Comparison of ENCODE assay signal across 2 cellular contexts in genomic region chr6:77034161-77034560, GRCh38.
TF ChIP-seq lines count a peak whose summit lies in the region.

No MANE protein-coding gene starts in this region.

TF ChIP-seq in GM23338, 12 proteins besides CTCF, POLR2A, EP300 and RAD21:
- no peak for TF ChIP-seq REST (IDR thresholded peaks at IDR 0.05; ENCODE audit: unreplicated experiment)
- no peak for TF ChIP-seq ZNF462 (CRISPR knock-in tag; IDR thresholded peaks at IDR 0.05)
- no peak for TF ChIP-seq STAT1 (IDR thresholded peaks at IDR 0.05; ENCODE audit: unreplicated experiment)
- no peak for TF ChIP-seq EZH2phosphoT487 (IDR thresholded peaks at IDR 0.05; ENCODE audit: unreplicated experiment)
- TF ChIP-seq POLR2AphosphoS5 (IDR thresholded peaks at IDR 0.05; ENCODE audit: low read depth): no peak
- TF ChIP-seq ETS1 (IDR thresholded peaks at IDR 0.05): no peak
- TF ChIP-seq ZNF331 (CRISPR knock-in tag; IDR thresholded peaks at IDR 0.05; ENCODE audit: low read depth): no peak
- TF ChIP-seq CREB1 (CRISPR knock-in tag; IDR thresholded peaks at IDR 0.05; ENCODE audit: low read depth): no peak
- TF ChIP-seq JUNB (IDR thresholded peaks at IDR 0.05; ENCODE audit: unreplicated experiment): no peak

TF ChIP-seq in SK-N-SH, 30 proteins besides CTCF, POLR2A, EP300 and RAD21 (continued from another document):
- TF ChIP-seq RXRA (IDR thresholded peaks at IDR 0.05; ENCODE audit: borderline replicate concordance, low read depth): peak; percentile 68; the same call in 1 of the 2 replicates
- TF ChIP-seq EZH2phosphoT487 (IDR thresholded peaks at IDR 0.05; ENCODE audit: borderline replicate concordance, low read depth): no peak
- TF ChIP-seq MEF2A (IDR thresholded peaks at IDR 0.05; ENCODE audit: borderline replicate concordance, low read depth): peak; percentile 89
- TF ChIP-seq REST (IDR thresholded peaks at IDR 0.05; ENCODE audit: low read depth, low read length): 0 out of 2 replicates have a peak, but pooled peaks have one; percentile 56
- no peak for TF ChIP-seq GATA2 (CRISPR knock-in tag; IDR thresholded peaks at IDR 0.05)
- TF ChIP-seq ZBTB33 (IDR thresholded peaks at IDR 0.05; ENCODE audit: borderline replicate concordance, low read depth): peak; percentile 60; the same call in 1 of the 2 replicates
- TF ChIP-seq FOSL2 (IDR thresholded peaks at IDR 0.05; ENCODE audit: borderline replicate concordance, low read depth): peak; percentile 87
- TF ChIP-seq TAF1 (IDR thresholded peaks at IDR 0.05; ENCODE audit: borderline replicate concordance, low read depth, low read length): no peak
- peak; percentile 90 for TF ChIP-seq PBX3 (IDR thresholded peaks at IDR 0.05)
- TF ChIP-seq JUND (IDR thresholded peaks at IDR 0.05): peak; percentile 88
